ENCODE assay signal across 9 cellular contexts in the genomic region with DNA sequence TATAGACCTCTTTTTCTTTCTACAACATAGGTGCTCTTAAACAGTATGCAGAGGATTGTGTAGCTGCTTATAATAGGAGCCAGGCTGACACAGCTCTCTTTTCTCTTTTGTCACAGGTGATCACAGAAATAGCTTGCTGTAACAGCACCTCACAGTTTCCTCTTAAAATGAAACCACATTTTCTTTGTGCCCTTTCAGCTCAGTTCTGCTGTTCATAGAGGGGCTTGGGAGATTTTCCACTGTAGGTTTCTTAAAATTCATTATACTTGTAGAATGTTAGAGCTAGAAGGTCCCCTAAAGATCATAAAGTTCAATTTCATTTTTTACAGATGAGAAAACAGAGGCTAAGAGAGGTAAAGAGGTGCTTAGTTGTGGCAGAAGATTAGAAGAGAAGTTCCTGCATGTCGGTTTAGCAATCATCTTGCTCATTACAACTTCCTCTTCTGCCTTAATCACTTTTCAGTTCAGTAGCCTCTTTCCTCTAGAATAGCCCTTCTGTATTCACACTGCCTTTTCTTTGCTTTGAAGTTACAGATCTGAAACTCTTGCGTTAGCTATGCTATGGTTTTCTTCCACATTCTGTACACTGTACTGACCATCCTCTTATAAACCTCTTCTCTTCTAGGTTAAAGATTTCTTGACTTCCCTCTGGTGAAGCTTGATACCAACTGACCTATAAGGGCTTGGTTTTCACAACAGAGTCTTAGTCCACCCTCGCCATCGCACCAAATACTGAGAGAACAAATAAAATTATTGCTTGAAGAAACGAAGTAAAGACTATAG. TPM values are rescaled to one million over a fixed set of nuclear protein-coding genes. Genes with fewer than 3 reads are reported as not detected.
DNase-seq lines count a peak whose midpoint lies in the region; ATAC-seq and TF ChIP-seq lines count a peak whose summit lies in the region.
"Had no signal": no experiment of that assay in that cellular context is flagged by ENCODE, and none has a peak within 500 bp of the region (broad histone marks: within the 10 kb centered on the region; RNA-seq: fewer than 3 reads in every experiment).

No MANE protein-coding gene starts in this region.

- H3K27ac Mint-ChIP-seq in nephron progenitor cell: no peak overlapping the region

- no peaks in the 10 kb centered on the region for H3K9me3 Mint-ChIP-seq in nephron progenitor cell

- peaks cover 23% of the 10 kb centered on the region for H3K4me1 ChIP-seq in lower lobe of right lung

- H3K27ac ChIP-seq in lower lobe of right lung: peak overlapping the region; percentile 19
- H3K27ac ChIP-seq: epithelial cell of prostate had no signal

- DNase-seq in MV-4-11 (lab: John Stamatoyannopoulos, UW) (peak; percentile 96), lower lobe of right lung (no peak), NCI-H446 (lab: John Stamatoyannopoulos, UW) (no peak), nephron progenitor cell (no peak), NCI-H1436 (lab: John Stamatoyannopoulos, UW) (no peak), superior temporal gyrus (ENCODE audit: extremely low spot score) (no peak)

- H3K27me3 ChIP-seq in lower lobe of right lung (ENCODE audit: low read depth): no peaks in the 10 kb centered on the region

- H3K36me3 Mint-ChIP-seq in nephron progenitor cell (ENCODE audit: low read depth): peaks cover 66% of the 10 kb centered on the region

- peaks cover 2% of the 10 kb centered on the region for H3K27me3 Mint-ChIP-seq in nephron progenitor cell (ENCODE audit: low read depth, poor library complexity)

- ATAC-seq in GM18519 (IDR thresholded peaks at IDR 0.05; ENCODE audit: low FRiP score, unreplicated experiment) (peak; percentile 27), GM21825 (IDR thresholded peaks at IDR 0.05; ENCODE audit: unreplicated experiment) (peak; percentile 58), lower lobe of right lung (peak; percentile 57 to 61)

- H3K4me1 Mint-ChIP-seq in nephron progenitor cell: no peaks in the 10 kb centered on the region

- intact Hi-C loops in lower lobe of right lung (cut with DNase I): no loop called here

- H3K36me3 ChIP-seq in lower lobe of right lung: peaks cover 10% of the 10 kb centered on the region

- no peak overlapping the region for H3K4me3 ChIP-seq in lower lobe of right lung

- no peaks in the 10 kb centered on the region for H3K9me3 ChIP-seq in lower lobe of right lung

- no peak for TF ChIP-seq CTCF in lower lobe of right lung (IDR thresholded peaks at IDR 0.05)
- TF ChIP-seq CTCF in nephron progenitor cell (IDR thresholded peaks at IDR 0.05): no peak

- H3K4me3 Mint-ChIP-seq in nephron progenitor cell: no peak overlapping the region

RNA-seq across cellular contexts. Expression of gene C21orf91, which starts 35.1 kb away (rescaled TPM):
- 24.8 TPM for total RNA-seq in lower lobe of right lung
